ENCODE assay signal across 9 cellular contexts in genomic region chr17:49515196-49515770, GRCh38. TPM values are rescaled to one million over a fixed set of nuclear protein-coding genes. Genes with fewer than 3 reads are reported as not detected.
DNase-seq lines count a peak whose midpoint lies in the region; ATAC-seq and TF ChIP-seq lines count a peak whose summit lies in the region.
"Had no signal": no experiment of that assay in that cellular context is flagged by ENCODE, and none has a peak within 500 bp of the region (broad histone marks: within the 10 kb centered on the region; RNA-seq: fewer than 3 reads in every experiment).

No MANE protein-coding gene starts in this region.

- H3K27me3 ChIP-seq in AG04450 (ENCODE audit: control insufficient read depth, insufficient read depth, low read length), result peaks cover 42% of the 10 kb centered on the region
- H3K27me3 ChIP-seq in esophagus (ENCODE audit: control insufficient read depth in 1 of 2, insufficient read depth in 2 of 2, low read length in 2 of 2), result no peaks in the 10 kb centered on the region
- peaks cover 19% of the 10 kb centered on the region for H3K27me3 ChIP-seq in mucosa of stomach (ENCODE audit: control insufficient read depth, insufficient read depth, low read length)
- H3K27me3 ChIP-seq in vagina, result no peaks in the 10 kb centered on the region

- POLR2A ChIA-PET in AG04450 (lab: Yijun Ruan, JAX), result interaction anchor here (0.8 to 1.0 kb wide), 2 partner anchors 84 to 193 kb away, joined by 3 read pairs; partner anchors contain the start of gene SLC35B1

- H3K9me3 ChIP-seq in AG04450 (ENCODE audit: control insufficient read depth, insufficient read depth, low read length) (no peaks in the 10 kb centered on the region), esophagus (ENCODE audit: control insufficient read depth in 2 of 2, insufficient read depth in 1 of 2, low read depth in 1 of 2, low read length in 1 of 2) (no peaks in the 10 kb centered on the region), mucosa of stomach (ENCODE audit: control insufficient read depth, low read length) (no peaks in the 10 kb centered on the region), vagina (no peaks in the 10 kb centered on the region)

- intact Hi-C loops in vagina (cut with DNase I), result no loop called here

- CTCF ChIA-PET in AG04450 (lab: Charles Lee), result interaction anchor here (0.7 to 1.8 kb wide), 4 partner anchors 10 to 483 kb away, joined by 3 to 9 read pairs (median 5); no protein-coding TSS in a partner anchor

- ATAC-seq in GM19025 (IDR thresholded peaks at IDR 0.05; ENCODE audit: low read depth, unreplicated experiment) (peak; percentile 87), HG03175 (IDR thresholded peaks at IDR 0.05; ENCODE audit: unreplicated experiment) (peak; percentile 92)

- H3K36me3 ChIP-seq in esophagus (ENCODE audit: control insufficient read depth in 2 of 2, insufficient read depth in 2 of 2, low read length in 1 of 2) (no peaks in the 10 kb centered on the region), mucosa of stomach (ENCODE audit: control insufficient read depth, insufficient read depth, low read length) (no peaks in the 10 kb centered on the region), vagina (no peaks in the 10 kb centered on the region)

- H3K4me1 ChIP-seq in esophagus (ENCODE audit: control insufficient read depth in 2 of 2, insufficient read depth in 2 of 2, low read length in 1 of 2), result peaks cover 0 to 7% of the 10 kb centered on the region in 2 donors
- peaks cover 22% of the 10 kb centered on the region for H3K4me1 ChIP-seq in mucosa of stomach (ENCODE audit: control insufficient read depth, insufficient read depth, low read length)
- H3K4me1 ChIP-seq in vagina, result peaks cover 28% of the 10 kb centered on the region

- H3K27ac ChIP-seq in AG04450 (ENCODE audit: low read depth, low read length) (peak overlapping the region; percentile 91), esophagus (ENCODE audit: low read depth in 2 of 2, low read length in 1 of 2) (peak overlapping the region; percentile 40 to 86), vagina (peak overlapping the region; percentile 88)

- TF ChIP-seq CTCF in AG04450 (IDR thresholded peaks at IDR 0.05; ENCODE audit: low read depth, low read length) (peak; percentile 35; the same call in 1 of the 2 replicates), vagina (IDR thresholded peaks at IDR 0.05) (peak in 1 of 3 experiments; percentile 20)

- peak; percentile 89 for DNase-seq in AG04450 (ENCODE audit: low read depth, low spot score)
- DNase-seq in RPMI7951 (ENCODE audit: low read depth), result peak; percentile 99
- DNase-seq in vagina (ENCODE audit: extremely low spot score in 2 of 2), result peak in 1 of 2 donors; percentile 99
- DNase-seq in stimulated activated CD4-positive, alpha-beta T cell treated with anti-CD3 and anti-CD28 coated beads, Interleukin-15, amount 100 ng/mL, for 24 hours, result no peak
- DNase-seq: naive B cell had no signal

- no peak for TF ChIP-seq POLR2A in vagina (IDR thresholded peaks at IDR 0.05)

- H3K4me3 ChIP-seq in AG04450 (ENCODE audit: low read depth, low read length) (no peak overlapping the region), esophagus (ENCODE audit: low read depth in 1 of 2, low read length in 2 of 2) (no peak overlapping the region), mucosa of stomach (ENCODE audit: low read length) (no peak overlapping the region), vagina (no peak overlapping the region)

- 9 to 21% methylated on average over 8 of the region's 8 CpGs for WGBS in esophagus, 2 donors

- peak overlapping the region; percentile 42 for H3K9ac ChIP-seq in mucosa of stomach (ENCODE audit: low read length)

RNA-seq across cellular contexts. Expression of gene NGFR, which starts 20.2 kb away (rescaled TPM):
- not detected in 2 replicates for polyA plus RNA-seq in AG04450 (2011; rRNA removed)
- not detected in 2 replicates for polyA minus RNA-seq in AG04450 (2011; rRNA and poly(A)+ RNA removed)
- total RNA-seq in RPMI7951 (2014; rRNA removed; shearing (Covaris generic)), result 6.4 and 10.1 TPM in 2 replicates
- polyA plus RNA-seq in esophagus, result 1 to 10 TPM; 2.0 to 5.6 TPM
- total RNA-seq in vagina, result 41.7 TPM
